Comparison of ENCODE assay signal across 1 cellular context in the genomic region with DNA sequence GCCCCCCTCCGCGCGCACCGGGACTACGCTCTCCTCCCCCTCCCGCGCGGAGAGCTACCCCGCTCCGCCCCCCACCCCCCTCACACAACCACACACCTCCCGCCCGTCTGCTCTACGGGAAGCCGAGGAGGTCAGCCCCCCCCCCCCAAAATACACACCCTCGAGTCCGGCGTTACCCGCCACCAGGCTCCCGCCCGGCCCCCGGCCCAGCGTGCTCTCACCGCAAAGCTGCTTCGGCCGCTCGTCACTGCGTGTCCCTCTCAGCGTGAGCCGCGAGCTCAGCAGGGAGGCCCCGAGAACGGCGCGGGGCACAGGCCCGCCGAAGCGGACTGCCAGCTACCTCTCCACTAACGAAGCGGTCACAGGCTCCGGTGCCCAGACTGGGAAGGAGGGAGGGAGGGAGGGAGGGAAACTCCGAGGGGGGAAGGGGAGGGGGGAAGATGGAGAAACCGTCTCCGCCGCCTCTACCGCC.
TF ChIP-seq lines count a peak whose summit lies in the region.

No MANE protein-coding gene starts in this region.

TF ChIP-seq in GM12878, 131 proteins besides CTCF, POLR2A, EP300 and RAD21:
- TF ChIP-seq, protein P1, sequence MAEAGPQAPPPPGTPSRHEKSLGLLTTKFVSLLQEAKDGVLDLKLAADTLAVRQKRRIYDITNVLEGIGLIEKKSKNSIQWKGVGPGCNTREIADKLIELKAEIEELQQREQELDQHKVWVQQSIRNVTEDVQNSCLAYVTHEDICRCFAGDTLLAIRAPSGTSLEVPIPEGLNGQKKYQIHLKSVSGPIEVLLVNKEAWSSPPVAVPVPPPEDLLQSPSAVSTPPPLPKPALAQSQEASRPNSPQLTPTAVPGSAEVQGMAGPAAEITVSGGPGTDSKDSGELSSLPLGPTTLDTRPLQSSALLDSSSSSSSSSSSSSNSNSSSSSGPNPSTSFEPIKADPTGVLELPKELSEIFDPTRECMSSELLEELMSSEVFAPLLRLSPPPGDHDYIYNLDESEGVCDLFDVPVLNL (IDR thresholded peaks at IDR 0.05; ENCODE audit: low read depth, low read length) = no peak
- TF ChIP-seq NRF1 (conservative IDR thresholded peaks at IDR 0.05; ENCODE audit: low read depth, low read length) (no peak), ZNF24 (IDR thresholded peaks at IDR 0.05) (no peak), ZBTB11 (CRISPR knock-in tag; IDR thresholded peaks at IDR 0.05) (no peak), SMAD5 (IDR thresholded peaks at IDR 0.05; ENCODE audit: low read depth) (no peak), DPF2 (IDR thresholded peaks at IDR 0.05) (0 out of 2 replicates have a peak, but pooled peaks have one; percentile 4), SMARCA5 (IDR thresholded peaks at IDR 0.05) (peak; percentile 69; the same call in 1 of the 2 replicates), IRF4 (IDR thresholded peaks at IDR 0.05; ENCODE audit: low read depth, low read length) (no peak), BCL11A (IDR thresholded peaks at IDR 0.05; ENCODE audit: low read depth, low read length) (0 out of 2 replicates have a peak, but pooled peaks have one; percentile 5), MTA2 (IDR thresholded peaks at IDR 0.05; ENCODE audit: low read depth) (no peak), RCOR1 (conservative IDR thresholded peaks at IDR 0.05; ENCODE audit: low read depth, low read length) (no peak), IKZF2 (IDR thresholded peaks at IDR 0.05) (no peak), MXI1 (IDR thresholded peaks at IDR 0.05; ENCODE audit: low read depth, low read length) (0 out of 2 replicates have a peak, but pooled peaks have one; percentile 2), RBBP5 (conservative IDR thresholded peaks at IDR 0.05) (no peak), KAT2A (conservative IDR thresholded peaks at IDR 0.05; ENCODE audit: control insufficient read depth, low read depth, low read length) (no peak), CBX5 (IDR thresholded peaks at IDR 0.05; ENCODE audit: low read depth) (no peak), ZNF384 (IDR thresholded peaks at IDR 0.05; ENCODE audit: borderline replicate concordance, low read depth, low read length) (no peak), ZSCAN29 (IDR thresholded peaks at IDR 0.05) (no peak), ASH2L (IDR thresholded peaks at IDR 0.05; ENCODE audit: borderline replicate concordance, low read depth) (no peak), EGR1 (IDR thresholded peaks at IDR 0.05; ENCODE audit: borderline replicate concordance in 1 of 2, low read depth in 2 of 2, low read length in 2 of 2) (peak in 1 of 2 experiments; percentile 62; a peak in 1 of 3 replicates), RB1 (IDR thresholded peaks at IDR 0.05; ENCODE audit: borderline replicate concordance) (no peak), SMAD1 (IDR thresholded peaks at IDR 0.05; ENCODE audit: low read depth, partially characterized antibody) (no peak), WRNIP1 (IDR thresholded peaks at IDR 0.05; ENCODE audit: borderline replicate concordance, low read depth, low read length) (no peak), MEF2A (IDR thresholded peaks at IDR 0.05; ENCODE audit: insufficient read depth, low read depth, low read length) (no peak), STAT1 (conservative IDR thresholded peaks at IDR 0.05) (no peak), TCF12 (IDR thresholded peaks at IDR 0.05; ENCODE audit: low read depth, low read length) (no peak)
- TF ChIP-seq, protein P2, sequence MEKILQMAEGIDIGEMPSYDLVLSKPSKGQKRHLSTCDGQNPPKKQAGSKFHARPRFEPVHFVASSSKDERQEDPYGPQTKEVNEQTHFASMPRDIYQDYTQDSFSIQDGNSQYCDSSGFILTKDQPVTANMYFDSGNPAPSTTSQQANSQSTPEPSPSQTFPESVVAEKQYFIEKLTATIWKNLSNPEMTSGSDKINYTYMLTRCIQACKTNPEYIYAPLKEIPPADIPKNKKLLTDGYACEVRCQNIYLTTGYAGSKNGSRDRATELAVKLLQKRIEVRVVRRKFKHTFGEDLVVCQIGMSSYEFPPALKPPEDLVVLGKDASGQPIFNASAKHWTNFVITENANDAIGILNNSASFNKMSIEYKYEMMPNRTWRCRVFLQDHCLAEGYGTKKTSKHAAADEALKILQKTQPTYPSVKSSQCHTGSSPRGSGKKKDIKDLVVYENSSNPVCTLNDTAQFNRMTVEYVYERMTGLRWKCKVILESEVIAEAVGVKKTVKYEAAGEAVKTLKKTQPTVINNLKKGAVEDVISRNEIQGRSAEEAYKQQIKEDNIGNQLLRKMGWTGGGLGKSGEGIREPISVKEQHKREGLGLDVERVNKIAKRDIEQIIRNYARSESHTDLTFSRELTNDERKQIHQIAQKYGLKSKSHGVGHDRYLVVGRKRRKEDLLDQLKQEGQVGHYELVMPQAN (conservative IDR thresholded peaks at IDR 0.05) = peak; percentile 68
- TF ChIP-seq, protein P3, sequence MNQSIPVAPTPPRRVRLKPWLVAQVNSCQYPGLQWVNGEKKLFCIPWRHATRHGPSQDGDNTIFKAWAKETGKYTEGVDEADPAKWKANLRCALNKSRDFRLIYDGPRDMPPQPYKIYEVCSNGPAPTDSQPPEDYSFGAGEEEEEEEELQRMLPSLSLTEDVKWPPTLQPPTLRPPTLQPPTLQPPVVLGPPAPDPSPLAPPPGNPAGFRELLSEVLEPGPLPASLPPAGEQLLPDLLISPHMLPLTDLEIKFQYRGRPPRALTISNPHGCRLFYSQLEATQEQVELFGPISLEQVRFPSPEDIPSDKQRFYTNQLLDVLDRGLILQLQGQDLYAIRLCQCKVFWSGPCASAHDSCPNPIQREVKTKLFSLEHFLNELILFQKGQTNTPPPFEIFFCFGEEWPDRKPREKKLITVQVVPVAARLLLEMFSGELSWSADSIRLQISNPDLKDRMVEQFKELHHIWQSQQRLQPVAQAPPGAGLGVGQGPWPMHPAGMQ (IDR thresholded peaks at IDR 0.05; ENCODE audit: borderline replicate concordance) = no peak
